In the genomic region with DNA sequence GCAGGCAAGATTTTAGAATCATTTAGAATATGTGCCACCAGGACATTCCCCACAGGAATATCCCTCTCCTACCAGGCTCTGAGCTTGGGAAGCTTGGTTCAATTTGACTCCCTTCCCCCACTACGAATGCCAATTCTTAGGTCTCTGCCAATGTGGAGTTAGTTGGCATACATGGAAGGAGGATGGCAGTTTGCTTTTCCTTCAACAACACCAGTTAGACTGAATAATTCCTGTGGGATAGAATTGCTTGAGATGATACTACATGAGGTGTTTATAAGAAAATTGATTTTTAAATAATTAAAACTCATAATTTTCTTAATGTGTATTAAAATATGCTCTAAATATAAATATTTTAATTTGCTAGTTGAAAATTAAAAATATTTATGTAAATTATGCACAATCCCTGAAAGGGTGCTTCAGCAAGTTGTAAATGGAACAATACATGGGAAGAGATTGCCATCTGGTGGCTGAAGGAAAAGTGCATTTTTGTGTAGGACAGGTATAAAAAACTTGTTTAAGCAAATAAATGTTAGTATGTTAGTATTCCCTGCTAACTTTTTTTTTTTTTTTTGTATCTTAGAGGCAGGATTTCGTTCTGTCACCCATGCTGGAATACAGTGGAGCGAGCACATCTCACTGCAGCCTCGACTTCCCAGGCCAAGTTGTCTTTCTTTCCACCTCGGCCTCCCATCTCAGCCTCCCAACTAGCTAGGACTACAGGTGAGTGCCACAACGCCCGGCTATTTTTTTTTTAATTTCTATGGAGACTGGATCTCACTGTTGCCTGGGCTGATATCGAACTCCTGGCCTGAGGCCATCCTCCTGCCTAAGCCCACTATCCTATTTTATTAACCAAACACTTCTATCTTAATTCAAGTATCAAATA, we compare ENCODE assay signal across 8 cellular contexts. TPM values are rescaled to one million over a fixed set of nuclear protein-coding genes. Genes with fewer than 3 reads are reported as not detected.
DNase-seq lines count a peak whose midpoint lies in the region; ATAC-seq and TF ChIP-seq lines count a peak whose summit lies in the region.

No MANE protein-coding gene starts in this region.

- POLR2A ChIA-PET in activated CD4-positive, alpha-beta memory T cell treated with anti-CD3 and anti-CD28 coated beads, Interleukin-2, amount 10 ng/mL, durations not matched to agents 7 days and 5 days (lab: Charles Lee) = no interaction called here

- peak overlapping the region; percentile 81 for H3K4me2 ChIP-seq in GM23248 (ENCODE audit: unreplicated experiment)

- peak overlapping the region; percentile 44 for H3K27ac ChIP-seq in GM23248
- no peak overlapping the region for H3K27ac ChIP-seq in ovary

- CTCF ChIA-PET in activated CD4-positive, alpha-beta memory T cell treated with anti-CD3 and anti-CD28 coated beads, Interleukin-2, amount 10 ng/mL, durations not matched to agents 7 days and 5 days (lab: Charles Lee) = interaction anchor here (0.7 to 5.1 kb wide), 12 partner anchors 26 to 574 kb away, joined by 3 to 69 read pairs (median 4); no protein-coding TSS in a partner anchor

- peak overlapping the region; percentile 47 for H3K4me3 ChIP-seq in GM23248
- H3K4me3 ChIP-seq in fibroblast of villous mesenchyme (ENCODE audit: low read depth, low read length) = no peak overlapping the region
- H3K4me3 ChIP-seq in ovary = no peak overlapping the region

- peak; percentile 16 for DNase-seq in DMS79 (lab: John Stamatoyannopoulos, UW)
- peak; percentile 74 for DNase-seq in GM23248
- DNase-seq in NCI-H345 (lab: John Stamatoyannopoulos, UW) = peak; percentile 64
- peak; percentile 38 for DNase-seq in activated CD4-positive, alpha-beta memory T cell treated with anti-CD3 and anti-CD28 coated beads, Interleukin-2, amount 10 ng/mL, durations not matched to agents 7 days and 5 days
- DNase-seq in fibroblast of villous mesenchyme (ENCODE audit: low read depth) = peak; percentile 83
- DNase-seq in ovary = peak in 4 of 5 donors; percentile 28 to 66 (median 34)

- no peaks in the 10 kb centered on the region for H3K9me3 ChIP-seq in GM23248 (ENCODE audit: low read depth)
- H3K9me3 ChIP-seq in ovary = no peaks in the 10 kb centered on the region

- no peak for TF ChIP-seq POLR2A in ovary (IDR thresholded peaks at IDR 0.05)

- intact Hi-C loops in ovary (cut with DNase I) = loop anchor here (2.0 to 10.0 kb wide), 2 partner anchors 266 to 582 kb away; no protein-coding TSS in a partner anchor

- H3K27ac Mint-ChIP-seq in activated CD4-positive, alpha-beta memory T cell treated with anti-CD3 and anti-CD28 coated beads, Interleukin-2, amount 10 ng/mL, durations not matched to agents 7 days and 5 days = no peak overlapping the region

- H3K27me3 Mint-ChIP-seq in activated CD4-positive, alpha-beta memory T cell treated with anti-CD3 and anti-CD28 coated beads, Interleukin-2, amount 10 ng/mL, durations not matched to agents 7 days and 5 days = peaks cover 16% of the 10 kb centered on the region

- H3K4me1 Mint-ChIP-seq in activated CD4-positive, alpha-beta memory T cell treated with anti-CD3 and anti-CD28 coated beads, Interleukin-2, amount 10 ng/mL, durations not matched to agents 7 days and 5 days = no peaks in the 10 kb centered on the region

- H3F3A ChIP-seq in GM23248 (ENCODE audit: insufficient read depth) = peaks cover 17% of the 10 kb centered on the region

- H3K4me1 ChIP-seq in GM23248 (ENCODE audit: insufficient read depth) (peaks cover 25% of the 10 kb centered on the region), ovary (ENCODE audit: insufficient read depth) (peaks cover 1% of the 10 kb centered on the region)

- TF ChIP-seq EP300 in ovary (IDR thresholded peaks at IDR 0.05) = no peak

- no peaks in the 10 kb centered on the region for H3K9me3 Mint-ChIP-seq in activated CD4-positive, alpha-beta memory T cell treated with anti-CD3 and anti-CD28 coated beads, Interleukin-2, amount 10 ng/mL, durations not matched to agents 7 days and 5 days

- no peak for ATAC-seq in GM18520 (IDR thresholded peaks at IDR 0.05; ENCODE audit: unreplicated experiment)
- ATAC-seq in GM19452 (IDR thresholded peaks at IDR 0.05; ENCODE audit: unreplicated experiment) = no peak

- no peaks in the 10 kb centered on the region for H3K36me3 ChIP-seq in GM23248 (ENCODE audit: low read depth)
- H3K36me3 ChIP-seq in ovary = no peaks in the 10 kb centered on the region

- peak overlapping the region; percentile 55 for H2AFZ ChIP-seq in GM23248

- in situ Hi-C loops in GM23248 (cut with MboI) = loop anchor here (10.0 to 25.0 kb wide), 2 partner anchors 322 to 569 kb away; no protein-coding TSS in a partner anchor

- no peaks in the 10 kb centered on the region for H3K79me2 ChIP-seq in GM23248 (ENCODE audit: insufficient read depth)

- WGBS in GM23248 (ENCODE audit: low coverage in 1 of 2, low lambda C conversion rate in 2 of 2, missing lambda C conversion rate in 2 of 2), 2 experiments = 38 to 45% methylated on average over 8 of the region's 8 CpGs
- WGBS in ovary, 3 donors = 43 to 44% (median 44%) methylated on average over 8 of the region's 8 CpGs

- no peaks in the 10 kb centered on the region for H4K20me1 ChIP-seq in GM23248 (ENCODE audit: insufficient read depth)

- no peaks in the 10 kb centered on the region for H3K36me3 Mint-ChIP-seq in activated CD4-positive, alpha-beta memory T cell treated with anti-CD3 and anti-CD28 coated beads, Interleukin-2, amount 10 ng/mL, durations not matched to agents 7 days and 5 days (ENCODE audit: low read depth)

- H3K4me3 Mint-ChIP-seq in activated CD4-positive, alpha-beta memory T cell treated with anti-CD3 and anti-CD28 coated beads, Interleukin-2, amount 10 ng/mL, durations not matched to agents 7 days and 5 days = no peak overlapping the region

- H3K27me3 ChIP-seq in GM23248 (replicated peaks; ENCODE audit: insufficient read depth) (no peaks in the 10 kb centered on the region), ovary (no peaks in the 10 kb centered on the region)

- peak overlapping the region; percentile 45 for H3K9ac ChIP-seq in GM23248

- TF ChIP-seq CTCF in fibroblast of villous mesenchyme (IDR thresholded peaks at IDR 0.05; ENCODE audit: insufficient read depth, low read depth, low read length) = peak; percentile 70
- peak; percentile 57 to 95 (median 84) for TF ChIP-seq CTCF in ovary (IDR thresholded peaks at IDR 0.05)

- H3K9me2 ChIP-seq in GM23248 (ENCODE audit: insufficient read depth) = 0 out of 2 replicates have a peak, but pooled peaks cover 4% of the 10 kb centered on the region

RNA-seq across cellular contexts. Expression of a gene that starts 25.8 kb away (rescaled TPM):
- 94.1 and 128 TPM in 2 replicates for total RNA-seq in GM23248 (2014; rRNA removed; shearing (Covaris generic))
- polyA plus RNA-seq in GM23248 (2016; fragmentation: Nextera tagmentation; extraction: Ambion mirVana) (284 and 294 TPM in 2 replicates), ovary (10 to 100 TPM; 53.1 to 91.4 TPM)
- total RNA-seq in activated CD4-positive, alpha-beta memory T cell treated with anti-CD3 and anti-CD28 coated beads, Interleukin-2, amount 10 ng/mL, durations not matched to agents 7 days and 5 days = 10 to 100 TPM; 75.5 to 79.8 TPM
- total RNA-seq in fibroblast of villous mesenchyme (93.3 and 95.0 TPM in 2 replicates), ovary (10 to 100 TPM; 31.7 to 87.6 (median 81.2) TPM)

RNA-seq across cellular contexts. Expression of a gene that starts 54.8 kb away (rescaled TPM):
- total RNA-seq in GM23248 (2014; rRNA removed; shearing (Covaris generic)) = 43.6 and 47.3 TPM in 2 replicates
- polyA plus RNA-seq in GM23248 (2016; fragmentation: Nextera tagmentation; extraction: Ambion mirVana) (70.5 and 71.3 TPM in 2 replicates), ovary (10 to 100 TPM; 12.0 to 27.7 TPM)
- total RNA-seq in activated CD4-positive, alpha-beta memory T cell treated with anti-CD3 and anti-CD28 coated beads, Interleukin-2, amount 10 ng/mL, durations not matched to agents 7 days and 5 days = 10 to 100 TPM; 21.3 to 24.4 TPM
- total RNA-seq in fibroblast of villous mesenchyme (46.2 and 53.1 TPM in 2 replicates), ovary (10 to 100 TPM in 4 of 7 donors, 1 to 10 TPM in 3; 8.1 to 23.0 (median 11.0) TPM)

Comparison
In these comparisons a context has a peak if more than half of its experiments do, and no peak if none do; other contexts are left out.
1. DNase-seq: peak in every context shown above with its lines; median percentile 83 in fibroblast of villous mesenchyme; 74 in GM23248; 64 in NCI-H345; 38 in activated CD4-positive, alpha-beta memory T cell treated with anti-CD3 and anti-CD28 coated beads, Interleukin-2, amount 10 ng/mL, durations not matched to agents 7 days and 5 days; 34 in ovary; 16 in DMS79.